ENCODE assay signal across 12 cellular contexts in genomic region chr3:38574411-38575278, GRCh38.
A peak's percentile ranks its signal among the peaks of the same experiment; 100 is the strongest.
DNase-seq lines count a peak whose midpoint lies in the region; ATAC-seq and TF ChIP-seq lines count a peak whose summit lies in the region.
"Had no signal": no experiment of that assay in that cellular context is flagged by ENCODE, and none has a peak within 500 bp of the region (broad histone marks: within the 10 kb centered on the region; RNA-seq: fewer than 3 reads in every experiment).

No MANE protein-coding gene starts in this region.

- H3K36me3 ChIP-seq in esophagus muscularis mucosa, result peaks cover 0 to 27% (median 0%) of the 10 kb centered on the region in 4 donors
- H3K36me3 ChIP-seq: pancreas, Peyer's patch had no signal

- TF ChIP-seq CTCF in esophagus muscularis mucosa (IDR thresholded peaks at IDR 0.05), result no peak

- TF ChIP-seq EP300 in esophagus muscularis mucosa (IDR thresholded peaks at IDR 0.05), result no peak

- H3K4me3 ChIP-seq in esophagus muscularis mucosa, result no peak overlapping the region
- H3K4me3 ChIP-seq: pancreas, Peyer's patch had no signal

- 75% methylated on average over 6 of the region's 6 CpGs for WGBS in esophagus muscularis mucosa

- no peak overlapping the region for H3K27ac ChIP-seq in esophagus muscularis mucosa (replicated peaks in 1 of 4)
- H3K27ac ChIP-seq: pancreas, Peyer's patch had no signal

- peak; percentile 37 for DNase-seq in CD1c-positive myeloid dendritic cell (ENCODE audit: extremely low spot score)
- DNase-seq in LHCN-M2 (ENCODE audit: low read depth), result peak; percentile 30
- DNase-seq in esophagus muscularis mucosa (ENCODE audit: extremely low spot score), result peak; percentile 70
- DNase-seq in putamen (ENCODE audit: low spot score), result peak; percentile 50
- DNase-seq: amygdala; CD8-positive, alpha-beta memory T cell; T-helper 2 cell had no signal

- H3K4me1 ChIP-seq in esophagus muscularis mucosa, result peaks cover 0 to 12% (median 0%) of the 10 kb centered on the region in 4 donors
- H3K4me1 ChIP-seq: pancreas, Peyer's patch had no signal

- no peaks in the 10 kb centered on the region for H3K27me3 ChIP-seq in esophagus muscularis mucosa
- H3K27me3 ChIP-seq: pancreas, Peyer's patch had no signal

- intact Hi-C loops in esophagus muscularis mucosa (cut with DNase I), result no loop called here

- H3K9me3 ChIP-seq in esophagus muscularis mucosa, result peaks cover 0 to 17% (median 16%) of the 10 kb centered on the region in 4 donors
- H3K9me3 ChIP-seq: pancreas, Peyer's patch had no signal

- no peak for ATAC-seq in GM21529 (IDR thresholded peaks at IDR 0.05; ENCODE audit: unreplicated experiment)
- no peak for ATAC-seq in HG02981 (IDR thresholded peaks at IDR 0.05; ENCODE audit: unreplicated experiment)
- ATAC-seq in HG02973 (IDR thresholded peaks at IDR 0.05; ENCODE audit: unreplicated experiment), result no peak
- ATAC-seq: pancreas had no signal

- TF ChIP-seq POLR2A in esophagus muscularis mucosa (IDR thresholded peaks at IDR 0.05; ENCODE audit: low read depth), result no peak
